In genomic region chr15:79923515-79924169, GRCh38 we compare ENCODE assay signal across 8 cellular contexts. TPM values are rescaled to one million over a fixed set of nuclear protein-coding genes. Genes with fewer than 3 reads are reported as not detected.
DNase-seq lines count a peak whose midpoint lies in the region; ATAC-seq and TF ChIP-seq lines count a peak whose summit lies in the region.

No MANE protein-coding gene starts in this region.

- peak overlapping the region; percentile 41 for H3K9ac ChIP-seq in muscle layer of colon (ENCODE audit: low read length)

- peak overlapping the region; percentile 73 to 79 for H3K4me3 ChIP-seq in muscle layer of colon (ENCODE audit: low read depth in 1 of 2, low read length in 2 of 2)

- H3K36me3 ChIP-seq in muscle layer of colon (ENCODE audit: insufficient read depth, low read length), result no peaks in the 10 kb centered on the region

- no peaks in the 10 kb centered on the region for H3K9me3 ChIP-seq in muscle layer of colon (ENCODE audit: low read length)

- peak; percentile 81 for DNase-seq in DMS79 (lab: John Stamatoyannopoulos, UW)
- peak; percentile 92 for DNase-seq in KG1 (lab: John Stamatoyannopoulos, UW)
- peak; percentile 100 for DNase-seq in activated T-cell treated with anti-CD3 and anti-CD28 coated beads, Interleukin-2, amount 50 U/mL, for 48 hours
- peak; percentile 98 to 99 for DNase-seq in stimulated activated CD8-positive, alpha-beta memory T cell treated with anti-CD3 and anti-CD28 coated beads, Interleukin-7, amount 100 ng/mL, for 1 hour (ENCODE audit: low read depth in 2 of 2)

- H3K27me3 ChIP-seq in muscle layer of colon (ENCODE audit: control insufficient read depth in 1 of 2, insufficient read depth in 2 of 2, low read length in 2 of 2), result no peaks in the 10 kb centered on the region

- H3K4me1 ChIP-seq in muscle layer of colon (ENCODE audit: insufficient read depth, low read length), result peaks cover 7% of the 10 kb centered on the region

- H3K27ac ChIP-seq in muscle layer of colon (ENCODE audit: low read depth, low read length), result peak overlapping the region; percentile 89

- ATAC-seq in GM21737 (IDR thresholded peaks at IDR 0.05; ENCODE audit: unreplicated experiment) (peak; percentile 97), esophagus mucosa (peak; percentile 100)

TF ChIP-seq in PFSK-1, 5 proteins besides CTCF, POLR2A, EP300 and RAD21:
- TF ChIP-seq FOXP2 (optimal IDR thresholded peaks at IDR 0.05; ENCODE audit: borderline replicate concordance, extremely low read depth, extremely low read length, insufficient read depth) (peak; percentile 81), TAF1 (IDR thresholded peaks at IDR 0.05; ENCODE audit: borderline replicate concordance, insufficient read depth, low read length) (peak; percentile 69), SIN3A (IDR thresholded peaks at IDR 0.05; ENCODE audit: borderline replicate concordance, insufficient read depth, low read length) (no peak), REST (IDR thresholded peaks at IDR 0.05; ENCODE audit: insufficient read depth in 1 of 2, low read depth in 2 of 2, low read length in 2 of 2) (no peak), POLR2AphosphoS5 (IDR thresholded peaks at IDR 0.05; ENCODE audit: low read depth, low read length) (peak; percentile 65)

RNA-seq across cellular contexts. Expression of gene MTHFS, which starts 26.8 kb away (rescaled TPM):
- 43.6 TPM for polyA plus RNA-seq in PFSK-1 (2012; ENCODE audit: insufficient read length, low read depth)
- total RNA-seq in esophagus mucosa, result 16.0 TPM

RNA-seq across cellular contexts. Expression of gene BCL2A1, which starts 47.4 kb away (rescaled TPM):
- polyA plus RNA-seq in PFSK-1 (2012; ENCODE audit: insufficient read length, low read depth), result 0.92 TPM
- not detected for total RNA-seq in esophagus mucosa

Comparison
In these comparisons a context has a peak if more than half of its experiments do, and no peak if none do; other contexts are left out.
1. Peak in every context shown above with its lines: DNase-seq, ATAC-seq, H3K4me3 ChIP-seq and H3K27ac ChIP-seq.